Comparison of ENCODE assay signal across 1 cellular context in the genomic region with DNA sequence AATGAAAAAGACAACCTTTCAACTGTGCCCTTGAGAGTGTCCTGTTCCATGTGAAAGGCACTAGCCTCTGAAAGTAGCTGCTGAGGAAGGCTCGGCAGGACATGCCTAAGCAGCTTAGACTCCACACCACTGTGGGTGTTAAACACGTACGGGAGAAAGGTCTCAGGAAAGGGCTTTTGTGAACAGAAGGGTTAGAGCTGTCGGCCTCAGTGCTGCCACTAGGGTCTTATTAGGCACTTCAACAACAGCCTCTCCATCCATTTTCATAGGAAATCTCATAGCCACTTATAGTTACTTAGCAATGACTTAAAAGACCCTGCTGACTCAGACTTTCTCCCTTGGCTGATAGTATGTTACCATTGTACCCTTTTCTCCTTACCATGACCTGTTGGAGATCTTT.
TF ChIP-seq lines count a peak whose summit lies in the region.

No MANE protein-coding gene starts in this region.

TF ChIP-seq in H1, 55 proteins besides CTCF, POLR2A, EP300 and RAD21 (continued from another document):
- TF ChIP-seq KDM5A (IDR thresholded peaks at IDR 0.05; ENCODE audit: low read length) (no peak), CBX8 (IDR thresholded peaks at IDR 0.05; ENCODE audit: borderline replicate concordance, low read depth, low read length) (no peak)
TF ChIP-seq in H1: peak in this region for 0.
